In genomic region chr10:62067560-62067959, GRCh38 we compare ENCODE assay signal across 24 cellular contexts.
DNase-seq lines count a peak whose midpoint lies in the region; ATAC-seq, FAIRE-seq and TF ChIP-seq lines count a peak whose summit lies in the region.
"Had no signal": no experiment of that assay in that cellular context is flagged by ENCODE, and none has a peak within 500 bp of the region (broad histone marks: within the 10 kb centered on the region; RNA-seq: fewer than 3 reads in every experiment).

No MANE protein-coding gene starts in this region.

- BruUV-seq in IMR-90 (replicated peaks; lab: Mats Ljungman, UMichigan): no TSS peak

- H3K14ac ChIP-seq in IMR-90 (replicated peaks; ENCODE audit: low read depth, low read length): no peak overlapping the region

- H3K27ac ChIP-seq in IMR-90 (ENCODE audit: insufficient read depth, low read length): peak overlapping the region; percentile 58; the same call in 1 of the 2 replicates
- peak overlapping the region; percentile 13 to 21 for H3K27ac ChIP-seq in coronary artery
- H3K27ac ChIP-seq: thyroid gland had no signal

- TF ChIP-seq CTCF in IMR-90 (conservative IDR thresholded peaks at IDR 0.05; ENCODE audit: low read depth, low read length): no peak
- no peak for TF ChIP-seq CTCF in coronary artery (IDR thresholded peaks at IDR 0.05)
- TF ChIP-seq CTCF in GM13977 (IDR thresholded peaks at IDR 0.05; ENCODE audit: extremely low read depth, insufficient read depth, missing control alignments): no peak

- H3K4me3 ChIP-seq in IMR-90 (ENCODE audit: insufficient read depth, low read depth, low read length): no peak overlapping the region
- no peak overlapping the region for H3K4me3 ChIP-seq in coronary artery
- H3K4me3 ChIP-seq: thyroid gland had no signal

- in situ Hi-C loops in IMR-90 (cut with MboI; ENCODE audit: low sequenced_read_pairs) (no loop called here), GM13977 (cut with MboI; ENCODE audit: low pct_unique_long_range_greater_than_20kb, low sequenced_read_pairs, unreplicated experiment) (no loop called here)

- H4K5ac ChIP-seq in IMR-90 (ENCODE audit: low read depth, low read length): 0 out of 2 replicates have a peak overlapping the region, but pooled peaks have one; percentile 39

- no peak for DNase-seq in activated CD8-positive, alpha-beta memory T cell treated with anti-CD3 and anti-CD28 coated beads, Interleukin-2, amount 10 ng/mL, durations not matched to agents 7 days and 5 days
- DNase-seq in activated CD8-positive, alpha-beta memory T cell treated with anti-CD3 and anti-CD28 coated beads for 24 hours: no peak
- DNase-seq in IMR-90 (no peak), coronary artery (ENCODE audit: low spot score) (no peak), GM13977 (ENCODE audit: low spot score) (no peak), NCI-H2029 treated with DMSO at 0.1 percent for 48 hours (lab: John Stamatoyannopoulos, UW) (no peak), HTR-8/SVneo (ENCODE audit: insufficient read length, low spot score) (no peak)
- DNase-seq in stimulated activated naive B cell treated with anti-CD40 and anti-IgM and Interleukin-4, amounts not matched to agents 10 μg/mL and 1 μg/mL and 100 μg/mL, for 72 hours: no peak
- DNase-seq: activated CD4-positive, alpha-beta T cell treated with anti-CD3 and anti-CD28 coated beads, Interleukin-2, amount 50 U/mL, for 48 hours; cerebellar nuclear complex; GDM1; H7; NCI-H1436; NCI-H748 treated with DMSO at 0.1 percent for 48 hours; OCI-M1; SHP77; stimulated activated naive CD4-positive, alpha-beta T cell; thyroid gland had no signal

- TF ChIP-seq POLR2A in IMR-90 (IDR thresholded peaks at IDR 0.05; ENCODE audit: low read depth, low read length): no peak

- dilution Hi-C loops in IMR-90 (cut with HindIII; ENCODE audit: low sequenced_read_pairs, unreplicated experiment): no loop called here

- POLR2A ChIA-PET in IMR-90 (lab: Charles Lee; ENCODE audit: unreplicated experiment): no interaction called here

- H3K9ac ChIP-seq in IMR-90 (ENCODE audit: low read depth, low read length): no peak overlapping the region

- FAIRE-seq in HTR-8/SVneo (lab: Jason Lieb, UNC): no peak
- FAIRE-seq: A204.1, astrocyte had no signal

- no peak overlapping the region for H3K56ac ChIP-seq in IMR-90 (ENCODE audit: extremely low read depth, insufficient read depth, low read length)

- peaks cover 77% of the 10 kb centered on the region for H3K4me1 Mint-ChIP-seq in activated CD8-positive, alpha-beta memory T cell treated with anti-CD3 and anti-CD28 coated beads, Interleukin-2, amount 10 ng/mL, durations not matched to agents 7 days and 5 days
- peaks cover 27 to 60% of the 10 kb centered on the region in 2 donors for H3K4me1 Mint-ChIP-seq in stimulated activated naive B cell treated with anti-CD40 and anti-IgM and Interleukin-4, amounts not matched to agents 10 μg/mL and 1 μg/mL and 100 μg/mL, for 72 hours

- H2BK5ac ChIP-seq in IMR-90 (ENCODE audit: low read depth, low read length, poor library complexity, severe bottlenecking): peak overlapping the region; percentile 44

- H4K20me1 ChIP-seq in IMR-90 (ENCODE audit: insufficient read depth, low read length): peaks cover 65% of the 10 kb centered on the region

- peaks cover 20% of the 10 kb centered on the region for H3K4me1 ChIP-seq in IMR-90 (ENCODE audit: control insufficient read depth, insufficient read depth, low read length)

- H3K79me1 ChIP-seq in IMR-90 (ENCODE audit: low read depth in 1 of 2, low read length in 2 of 2): peaks cover 23 to 69% of the 10 kb centered on the region in 2 experiments

- H3K36me3 ChIP-seq in IMR-90 (ENCODE audit: control insufficient read depth, insufficient read depth, low read length): peaks cover 81% of the 10 kb centered on the region

- 0 out of 2 replicates have a peak overlapping the region, but pooled peaks have one; percentile 13 for H3K23ac ChIP-seq in IMR-90 (ENCODE audit: low read depth, low read length)

- H3K4me3 Mint-ChIP-seq in activated CD8-positive, alpha-beta memory T cell treated with anti-CD3 and anti-CD28 coated beads, Interleukin-2, amount 10 ng/mL, durations not matched to agents 7 days and 5 days: no peak overlapping the region
- H3K4me3 Mint-ChIP-seq in stimulated activated naive B cell treated with anti-CD40 and anti-IgM and Interleukin-4, amounts not matched to agents 10 μg/mL and 1 μg/mL and 100 μg/mL, for 72 hours: no peak overlapping the region
- H3K4me3 Mint-ChIP-seq: CD14-positive monocyte had no signal

- intact Hi-C loops in IMR-90 (cut with micrococcal nuclease): no loop called here

- no peak overlapping the region for H4K91ac ChIP-seq in IMR-90 (ENCODE audit: insufficient read depth, low read depth, low read length)

- no peak overlapping the region for H2BK120ac ChIP-seq in IMR-90 (ENCODE audit: low read depth, low read length)

- peaks cover 81% of the 10 kb centered on the region for H3K36me3 Mint-ChIP-seq in activated CD8-positive, alpha-beta memory T cell treated with anti-CD3 and anti-CD28 coated beads, Interleukin-2, amount 10 ng/mL, durations not matched to agents 7 days and 5 days
- peaks cover 71 to 89% of the 10 kb centered on the region in 2 donors for H3K36me3 Mint-ChIP-seq in stimulated activated naive B cell treated with anti-CD40 and anti-IgM and Interleukin-4, amounts not matched to agents 10 μg/mL and 1 μg/mL and 100 μg/mL, for 72 hours

- peak overlapping the region; percentile 13; the same call in 1 of the 2 replicates for H3K4me2 ChIP-seq in IMR-90 (ENCODE audit: low read depth, low read length)

- H3K9me1 ChIP-seq in IMR-90 (ENCODE audit: insufficient read depth, low read length): peaks cover 11% of the 10 kb centered on the region; the same call in 1 of the 2 replicates

- no peaks in the 10 kb centered on the region for H3K9me3 Mint-ChIP-seq in activated CD8-positive, alpha-beta memory T cell treated with anti-CD3 and anti-CD28 coated beads, Interleukin-2, amount 10 ng/mL, durations not matched to agents 7 days and 5 days (ENCODE audit: low read depth)
- peaks cover 0 to 2% of the 10 kb centered on the region in 2 donors for H3K9me3 Mint-ChIP-seq in stimulated activated naive B cell treated with anti-CD40 and anti-IgM and Interleukin-4, amounts not matched to agents 10 μg/mL and 1 μg/mL and 100 μg/mL, for 72 hours
- H3K9me3 Mint-ChIP-seq: activated T-helper 2 cell treated with anti-CD3 and anti-CD28 coated beads, Interferon-gamma antibody, Interleukin-2, Interleukin-4, amounts not matched to agents 10 μg/mL and 5 μg/mL and 100 μg/mL, durations not matched to agents 14 hours and 24 hours and 36 hours; CD14-positive monocyte had no signal

- H3K27ac Mint-ChIP-seq in activated CD8-positive, alpha-beta memory T cell treated with anti-CD3 and anti-CD28 coated beads, Interleukin-2, amount 10 ng/mL, durations not matched to agents 7 days and 5 days: peak overlapping the region; percentile 3
- peak overlapping the region; percentile 93 for H3K27ac Mint-ChIP-seq in stimulated activated naive B cell treated with anti-CD40 and anti-IgM and Interleukin-4, amounts not matched to agents 10 μg/mL and 1 μg/mL and 100 μg/mL, for 72 hours
- H3K27ac Mint-ChIP-seq: activated T-helper 2 cell treated with anti-CD3 and anti-CD28 coated beads, Interferon-gamma antibody, Interleukin-2, Interleukin-4, amounts not matched to agents 10 μg/mL and 5 μg/mL and 100 μg/mL, durations not matched to agents 14 hours and 24 hours and 36 hours; CD14-positive monocyte had no signal

- no CpG with 5 or more reads among the region's 1 CpG for WGBS in IMR-90 (ENCODE audit: extremely low coverage in 2 of 2, insufficient read length in 1 of 2), 2 experiments

- no peak overlapping the region for H2AK9ac ChIP-seq in IMR-90 (replicated peaks; ENCODE audit: low read depth, low read length, poor library complexity)

- H2AFZ ChIP-seq in IMR-90 (replicated peaks; ENCODE audit: low read length, poor library complexity): no peak overlapping the region

- no peak for ATAC-seq in activated CD8-positive, alpha-beta memory T cell treated with anti-CD3 and anti-CD28 coated beads, Interleukin-2, amount 10 ng/mL, durations not matched to agents 7 days and 5 days
- no peak for ATAC-seq in IMR-90 (ENCODE audit: low read depth)
- ATAC-seq in stimulated activated naive B cell treated with anti-CD40 and anti-IgM and Interleukin-4, amounts not matched to agents 10 μg/mL and 1 μg/mL and 100 μg/mL, for 72 hours (replicated peaks): peak in 1 of 2 donors; percentile 10
- ATAC-seq: left lobe of liver, sciatic nerve had no signal

- H2BK15ac ChIP-seq in IMR-90 (ENCODE audit: low read depth, low read length): no peak overlapping the region

- no peak overlapping the region for H2BK20ac ChIP-seq in IMR-90 (ENCODE audit: low read depth, low read length)

- peak overlapping the region; percentile 16; the same call in 1 of the 2 replicates for H3K18ac ChIP-seq in IMR-90 (ENCODE audit: low read depth, low read length)

- no peaks in the 10 kb centered on the region for H3K27me3 Mint-ChIP-seq in activated CD8-positive, alpha-beta memory T cell treated with anti-CD3 and anti-CD28 coated beads, Interleukin-2, amount 10 ng/mL, durations not matched to agents 7 days and 5 days
- no peaks in the 10 kb centered on the region for H3K27me3 Mint-ChIP-seq in stimulated activated naive B cell treated with anti-CD40 and anti-IgM and Interleukin-4, amounts not matched to agents 10 μg/mL and 1 μg/mL and 100 μg/mL, for 72 hours

- no peak overlapping the region for H2AK5ac ChIP-seq in IMR-90 (ENCODE audit: low read depth, low read length)

- no peaks in the 10 kb centered on the region for H3K9me3 ChIP-seq in IMR-90 (ENCODE audit: control insufficient read depth, insufficient read depth, low read length)
- H3K9me3 ChIP-seq: thyroid gland had no signal

- no peak for TF ChIP-seq RAD21 in IMR-90 (IDR thresholded peaks at IDR 0.05; ENCODE audit: low read length)

- no peaks in the 10 kb centered on the region for H3K27me3 ChIP-seq in IMR-90 (ENCODE audit: control insufficient read depth, insufficient read depth, low read length)
- H3K27me3 ChIP-seq: thyroid gland had no signal

- CTCF ChIA-PET in activated CD8-positive, alpha-beta memory T cell treated with anti-CD3 and anti-CD28 coated beads, Interleukin-2, amount 10 ng/mL, durations not matched to agents 7 days and 5 days (lab: Charles Lee): interaction anchor here (1.8 kb wide), 1 partner anchor 12 kb away, joined by 4 read pairs; no protein-coding TSS in a partner anchor
- CTCF ChIA-PET in IMR-90 (lab: Yijun Ruan, JAX): no interaction called here

- H4K8ac ChIP-seq in IMR-90 (ENCODE audit: low read depth in 2 of 2, low read length in 2 of 2): peak overlapping the region in 1 of 2 experiments; percentile 8; a peak in 1 of 4 replicates

- H3K4ac ChIP-seq in IMR-90 (ENCODE audit: low read depth, low read length): no peak overlapping the region

TF ChIP-seq in IMR-90, 13 proteins besides CTCF, POLR2A, EP300 and RAD21 (continues in another document):
- TF ChIP-seq RCOR1 (IDR thresholded peaks at IDR 0.05; ENCODE audit: insufficient replicate concordance, low read length) (no peak), BHLHE40 (IDR thresholded peaks at IDR 0.05; ENCODE audit: low read depth, low read length) (no peak), MAFK (IDR thresholded peaks at IDR 0.05; ENCODE audit: low read depth, low read length) (no peak), MAZ (IDR thresholded peaks at IDR 0.05; ENCODE audit: borderline replicate concordance, low read depth, low read length) (no peak), SMC3 (IDR thresholded peaks at IDR 0.05; ENCODE audit: low read depth, low read length) (no peak), CHD1 (IDR thresholded peaks at IDR 0.05; ENCODE audit: low read depth, low read length) (no peak)
